18 cellular contexts compared by ENCODE assay signal in genomic region chr10:32793033-32793432, GRCh38.
DNase-seq lines count a peak whose midpoint lies in the region; ATAC-seq, FAIRE-seq and TF ChIP-seq lines count a peak whose summit lies in the region.
"Had no signal": no experiment of that assay in that cellular context is flagged by ENCODE, and none has a peak within 500 bp of the region (broad histone marks: within the 10 kb centered on the region; RNA-seq: fewer than 3 reads in every experiment).

No MANE protein-coding gene starts in this region.

- no peaks in the 10 kb centered on the region for H3K4me1 ChIP-seq in mammary epithelial cell (ENCODE audit: insufficient read depth, low read length)
- peaks cover 6% of the 10 kb centered on the region for H3K4me1 ChIP-seq in adipocyte (ENCODE audit: control insufficient read depth, insufficient read depth, low read length)
- H3K4me1 ChIP-seq: BLaER1, Caco-2 had no signal

- H3K4me3 ChIP-seq in mammary epithelial cell (replicated peaks in 1 of 3; ENCODE audit: insufficient read depth in 1 of 3, low read depth in 2 of 3, low read length in 3 of 3) (no peak overlapping the region), adipocyte (ENCODE audit: low read length) (no peak overlapping the region), epithelial cell of esophagus (ENCODE audit: low read length) (no peak overlapping the region), skeletal muscle cell (ENCODE audit: low read depth, low read length) (no peak overlapping the region)
- H3K4me3 ChIP-seq: BLaER1 had no signal

- H4K20me1 ChIP-seq in mammary epithelial cell (ENCODE audit: insufficient read depth, low read length) = no peaks in the 10 kb centered on the region
- H4K20me1 ChIP-seq: BLaER1 had no signal

- no peaks in the 10 kb centered on the region for H3K79me2 ChIP-seq in mammary epithelial cell (ENCODE audit: insufficient read depth, low read length)

- intact Hi-C loops in mammary epithelial cell (cut with micrococcal nuclease) = loop anchor here (10.0 kb wide), 1 partner anchor 532 kb away; no protein-coding TSS in a partner anchor
- intact Hi-C loops in MCF 10A (cut with micrococcal nuclease) = loop anchor here (10.0 kb wide), 1 partner anchor 542 kb away; the partner anchor contains the start of gene NRP1
- intact Hi-C loops in Right ventricle myocardium inferior (cut with DNase I) = no loop called here

- ATAC-seq in Right ventricle myocardium inferior (no peak), GM18870 (IDR thresholded peaks at IDR 0.05; ENCODE audit: unreplicated experiment) (no peak)
- ATAC-seq: HCT116 had no signal

- POLR2A ChIA-PET in MCF 10A (lab: Yijun Ruan, JAX) = no interaction called here

- in situ Hi-C loops in mammary epithelial cell (cut with MboI; ENCODE audit: low sequenced_read_pairs in 2 of 2) = loop anchor here (10.0 kb wide), 2 partner anchors 222 to 362 kb away; no protein-coding TSS in a partner anchor

- FAIRE-seq in GM12892 (lab: Jason Lieb, UNC) = no peak
- FAIRE-seq: GM18507, H54 had no signal

- H3K9me3 ChIP-seq in mammary epithelial cell (replicated peaks; ENCODE audit: insufficient read depth, low read length) (no peaks in the 10 kb centered on the region), adipocyte (ENCODE audit: control insufficient read depth, low read length) (no peaks in the 10 kb centered on the region)
- H3K9me3 ChIP-seq: BLaER1, Caco-2 had no signal

- H3K36me3 ChIP-seq in mammary epithelial cell (ENCODE audit: insufficient read depth, low read length) = no peaks in the 10 kb centered on the region
- no peaks in the 10 kb centered on the region for H3K36me3 ChIP-seq in adipocyte (ENCODE audit: control insufficient read depth, insufficient read depth, low read length, severe bottlenecking)
- H3K36me3 ChIP-seq: BLaER1 had no signal

- H3K4me1 Mint-ChIP-seq in MCF 10A (ENCODE audit: insufficient read depth, unreplicated experiment) = no peaks in the 10 kb centered on the region
- H3K4me1 Mint-ChIP-seq: IgD-negative memory B cell had no signal

- BruUV-seq in mammary epithelial cell (replicated peaks; lab: Mats Ljungman, UMichigan) = no TSS peak
- no TSS peak for BruUV-seq in MCF 10A (replicated peaks; lab: Mats Ljungman, UMichigan)

- no peak overlapping the region for H3K27ac ChIP-seq in mammary epithelial cell (ENCODE audit: insufficient read depth, low read depth, low read length)
- H3K27ac ChIP-seq: 22Rv1, BLaER1, HL-60 had no signal

- no peaks in the 10 kb centered on the region for H3K9me3 Mint-ChIP-seq in MCF 10A (ENCODE audit: unreplicated experiment)

- no peaks in the 10 kb centered on the region for H3K36me3 Mint-ChIP-seq in MCF 10A (ENCODE audit: insufficient read depth, unreplicated experiment)
- H3K36me3 Mint-ChIP-seq: IgD-negative memory B cell had no signal

- H3K27me3 ChIP-seq in mammary epithelial cell (ENCODE audit: insufficient read depth, low read length) (no peaks in the 10 kb centered on the region), adipocyte (replicated peaks; ENCODE audit: control insufficient read depth, insufficient read depth, low read length) (no peaks in the 10 kb centered on the region)
- H3K27me3 ChIP-seq: BLaER1 had no signal

- no peak overlapping the region for H2AFZ ChIP-seq in mammary epithelial cell (ENCODE audit: low read depth, low read length)

- CTCF ChIA-PET in mammary epithelial cell (lab: Charles Lee; ENCODE audit: low non-redundant PET) (no interaction called here), MCF 10A (lab: Yijun Ruan, JAX) (interaction anchor here (2.4 kb wide), 1 partner anchor 217 kb away, joined by 11 read pairs; no protein-coding TSS in a partner anchor)

- no peak overlapping the region for H3K4me2 ChIP-seq in mammary epithelial cell (ENCODE audit: insufficient read depth, low read depth, low read length)
- H3K4me2 ChIP-seq: BLaER1 had no signal

- H3K4me3 Mint-ChIP-seq in MCF 10A (ENCODE audit: unreplicated experiment) = no peak overlapping the region
- H3K4me3 Mint-ChIP-seq: CD8-positive, alpha-beta memory T cell; IgD-negative memory B cell had no signal

- H3K9ac ChIP-seq in mammary epithelial cell (ENCODE audit: insufficient read depth, low read length) (no peak overlapping the region), adipocyte (ENCODE audit: low read length) (no peak overlapping the region)
- H3K9ac ChIP-seq: BLaER1 had no signal

- peak; percentile 19 for DNase-seq in mammary epithelial cell
- no peak for DNase-seq in MCF 10A (ENCODE audit: unreplicated experiment)
- peak; percentile 31 for DNase-seq in adipocyte (ENCODE audit: low read depth)
- DNase-seq in epithelial cell of esophagus (ENCODE audit: low read depth) = peak; percentile 6
- DNase-seq in skeletal muscle cell (ENCODE audit: low read depth) = peak; percentile 14
- no peak for DNase-seq in Right ventricle myocardium inferior (ENCODE audit: missing footprints)
- no peak for DNase-seq in GM12892 (ENCODE audit: insufficient read length)
- DNase-seq: AML-193; Caco-2; CD8-positive, alpha-beta memory T cell had no signal

- dilution Hi-C loops in mammary epithelial cell (cut with HindIII; ENCODE audit: low sequenced_read_pairs) = loop anchor here (10.0 kb wide), 1 partner anchor 58 kb away; no protein-coding TSS in a partner anchor

- no peak for TF ChIP-seq POLR2A in GM12892 (IDR thresholded peaks at IDR 0.05; ENCODE audit: low read depth, low read length)

- H3K27ac Mint-ChIP-seq in MCF 10A (ENCODE audit: low read depth, unreplicated experiment) = no peak overlapping the region
- H3K27ac Mint-ChIP-seq: IgD-negative memory B cell had no signal

- no peak for TF ChIP-seq CTCF in mammary epithelial cell (conservative IDR thresholded peaks at IDR 0.05 in 1 of 2, IDR thresholded peaks at IDR 0.05 in 1 of 2; ENCODE audit: extremely low read depth in 1 of 2, insufficient read depth in 1 of 2, low read depth in 1 of 2, low read length in 2 of 2)
- TF ChIP-seq CTCF in MCF 10A (IDR thresholded peaks at IDR 0.05; ENCODE audit: unreplicated experiment) = no peak
- no peak for TF ChIP-seq CTCF in epithelial cell of esophagus (IDR thresholded peaks at IDR 0.05; ENCODE audit: insufficient read depth, low read depth, low read length, missing control alignments)

- no peaks in the 10 kb centered on the region for H3K27me3 Mint-ChIP-seq in MCF 10A (ENCODE audit: insufficient read depth, unreplicated experiment)
- H3K27me3 Mint-ChIP-seq: IgD-negative memory B cell had no signal

Comparison
In these comparisons a context has a peak if more than half of its experiments do, and no peak if none do; other contexts are left out.
1. DNase-seq: peak in mammary epithelial cell (single experiment), adipocyte (single experiment), epithelial cell of esophagus (single experiment) and skeletal muscle cell (single experiment); none in MCF 10A (single experiment), Right ventricle myocardium inferior (single experiment) and GM12892 (single experiment).